Comparison of ENCODE assay signal across 8 cellular contexts in the genomic region with DNA sequence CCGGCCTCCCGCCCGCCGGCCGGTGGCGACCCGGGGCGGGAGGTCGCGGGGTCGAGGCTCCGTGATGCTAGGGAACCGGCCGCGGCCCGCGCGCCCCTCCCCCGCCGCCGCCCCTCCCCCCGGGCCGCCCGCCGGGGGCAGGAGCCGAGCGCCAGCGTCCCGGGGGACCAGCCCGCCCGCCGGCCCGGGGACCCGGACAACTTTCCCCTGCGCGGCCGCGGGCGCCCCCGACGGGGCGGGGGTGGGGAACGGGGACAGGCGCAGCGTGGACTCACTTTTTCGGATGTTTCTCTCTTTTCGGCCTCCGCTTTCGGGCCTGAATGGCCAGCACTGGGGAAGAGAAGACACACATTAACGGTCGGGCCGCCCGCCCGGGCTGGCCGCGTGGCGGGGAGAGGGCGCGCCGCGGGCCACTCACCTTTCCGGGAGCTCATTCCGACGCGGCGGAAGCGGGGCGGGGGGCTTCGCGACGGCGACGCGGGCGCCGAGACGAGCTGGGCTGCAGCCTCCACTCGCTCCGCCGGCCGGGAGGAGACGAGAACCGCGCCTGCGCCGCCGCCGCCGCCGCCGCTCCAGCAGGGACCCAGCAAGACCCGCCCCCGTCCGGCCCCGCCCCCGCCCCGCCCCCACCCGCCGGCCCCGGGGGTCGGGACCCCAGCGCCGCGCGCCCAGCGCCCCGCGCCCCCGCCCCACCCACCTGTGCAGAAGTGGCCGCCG. TPM values are rescaled to one million over a fixed set of nuclear protein-coding genes. Genes with fewer than 3 reads are reported as not detected.
A peak's percentile ranks its signal among the peaks of the same experiment; 100 is the strongest.
DNase-seq lines count a peak whose midpoint lies in the region; ATAC-seq and TF ChIP-seq lines count a peak whose summit lies in the region.

TSS of gene SRPK2 (minus strand) at position 549 of the 717 bp plus-strand sequence.

- 0 out of 2 replicates have a peak, but pooled peaks cover 4% of the 10 kb centered on the region for H4K20me1 ChIP-seq in KMS-11 (ENCODE audit: insufficient read depth)

- H3K9me3 Mint-ChIP-seq in T-helper 1 cell treated with Interleukin-12 subunit alpha and Interleukin-12 subunit beta and Interleukin-4 antibody, amounts not matched to agents 30 μg/mL and 1 μg/mL, for 36 hours = no peaks in the 10 kb centered on the region

- TF ChIP-seq CTCF in KMS-11 (conservative IDR thresholded peaks at IDR 0.05; ENCODE audit: low read depth, low read length) (no peak), vagina (IDR thresholded peaks at IDR 0.05) (no peak)

- H3K9ac ChIP-seq in KMS-11 = peak within 1 kb of the TSS; percentile 77

- H3K79me2 ChIP-seq in KMS-11 (ENCODE audit: insufficient read depth, low read depth) = peaks cover 42% of the 10 kb centered on the region

- H3K36me3 ChIP-seq in KMS-11 (ENCODE audit: insufficient read depth) = no peaks in the 10 kb centered on the region
- no peaks in the 10 kb centered on the region for H3K36me3 ChIP-seq in vagina

- peak; percentile 66 for ATAC-seq in GM21576 (IDR thresholded peaks at IDR 0.05; ENCODE audit: unreplicated experiment)

- H2AFZ ChIP-seq in KMS-11 (ENCODE audit: low read depth) = peak within 1 kb of the TSS; percentile 96

- 0 out of 2 replicates have a peak within 1 kb of the TSS, but pooled peaks have one; percentile 0 for H3K27ac ChIP-seq in KMS-11
- peak within 1 kb of the TSS; percentile 48 for H3K27ac ChIP-seq in angular gyrus (ENCODE audit: low read depth, low read length)
- H3K27ac ChIP-seq in vagina = peak within 1 kb of the TSS; percentile 83

- no peaks in the 10 kb centered on the region for H3K9me3 ChIP-seq in vagina

- peaks cover 9% of the 10 kb centered on the region for H3K36me3 Mint-ChIP-seq in T-helper 1 cell treated with Interleukin-12 subunit alpha and Interleukin-12 subunit beta and Interleukin-4 antibody, amounts not matched to agents 30 μg/mL and 1 μg/mL, for 36 hours (ENCODE audit: low read depth)

- H3K4me2 ChIP-seq in KMS-11 = peak within 1 kb of the TSS; percentile 79

- H3K4me1 ChIP-seq in KMS-11 (ENCODE audit: low read depth, poor library complexity, severe bottlenecking) (peaks cover 18% of the 10 kb centered on the region), vagina (peaks cover 15% of the 10 kb centered on the region)

- DNase-seq in ELF-1 (ENCODE audit: low read depth, low spot score) (peak; percentile 74), hepatic stellate cell (ENCODE audit: low spot score) (peak; percentile 88), retina (peak; percentile 80), vagina (ENCODE audit: extremely low spot score in 2 of 2) (no peak)

- TF ChIP-seq POLR2A in vagina (IDR thresholded peaks at IDR 0.05) = no peak

- H3K4me1 Mint-ChIP-seq in T-helper 1 cell treated with Interleukin-12 subunit alpha and Interleukin-12 subunit beta and Interleukin-4 antibody, amounts not matched to agents 30 μg/mL and 1 μg/mL, for 36 hours (ENCODE audit: low read depth) = peaks cover 12% of the 10 kb centered on the region

- peaks cover 3% of the 10 kb centered on the region for H3K27me3 Mint-ChIP-seq in T-helper 1 cell treated with Interleukin-12 subunit alpha and Interleukin-12 subunit beta and Interleukin-4 antibody, amounts not matched to agents 30 μg/mL and 1 μg/mL, for 36 hours (ENCODE audit: low read depth)

- H3K27me3 ChIP-seq in KMS-11 (ENCODE audit: insufficient read depth, low read depth) = no peaks in the 10 kb centered on the region
- H3K27me3 ChIP-seq in vagina = no peaks in the 10 kb centered on the region

- peak within 1 kb of the TSS; percentile 95 for H3K27ac Mint-ChIP-seq in T-helper 1 cell treated with Interleukin-12 subunit alpha and Interleukin-12 subunit beta and Interleukin-4 antibody, amounts not matched to agents 30 μg/mL and 1 μg/mL, for 36 hours

- peak within 1 kb of the TSS; percentile 95 for H3K4me3 Mint-ChIP-seq in T-helper 1 cell treated with Interleukin-12 subunit alpha and Interleukin-12 subunit beta and Interleukin-4 antibody, amounts not matched to agents 30 μg/mL and 1 μg/mL, for 36 hours

- H3K4me3 ChIP-seq in KMS-11 (IDR thresholded peaks at IDR 0.05; ENCODE audit: insufficient read depth, low read depth, low read length) = no peak within 1 kb of the TSS
- peak within 1 kb of the TSS; percentile 91 to 99 for H3K4me3 ChIP-seq in vagina

- intact Hi-C loops in vagina (cut with DNase I) = no loop called here

RNA-seq across cellular contexts. Expression of gene SRPK2, which starts in this region (rescaled TPM):
- total RNA-seq in vagina = 47.1 TPM

Comparison
In these comparisons a context has a peak if more than half of its experiments do, and no peak if none do; other contexts are left out.
1. DNase-seq: peak in ELF-1 (single experiment), hepatic stellate cell (single experiment) and retina (single experiment); none in vagina (0 of 2).
2. H3K27ac ChIP-seq: peak in every context shown above with its lines; median percentile 83 in vagina; 48 in angular gyrus; 0 in KMS-11.